Comparison of ENCODE assay signal across 35 cellular contexts in the genomic region with DNA sequence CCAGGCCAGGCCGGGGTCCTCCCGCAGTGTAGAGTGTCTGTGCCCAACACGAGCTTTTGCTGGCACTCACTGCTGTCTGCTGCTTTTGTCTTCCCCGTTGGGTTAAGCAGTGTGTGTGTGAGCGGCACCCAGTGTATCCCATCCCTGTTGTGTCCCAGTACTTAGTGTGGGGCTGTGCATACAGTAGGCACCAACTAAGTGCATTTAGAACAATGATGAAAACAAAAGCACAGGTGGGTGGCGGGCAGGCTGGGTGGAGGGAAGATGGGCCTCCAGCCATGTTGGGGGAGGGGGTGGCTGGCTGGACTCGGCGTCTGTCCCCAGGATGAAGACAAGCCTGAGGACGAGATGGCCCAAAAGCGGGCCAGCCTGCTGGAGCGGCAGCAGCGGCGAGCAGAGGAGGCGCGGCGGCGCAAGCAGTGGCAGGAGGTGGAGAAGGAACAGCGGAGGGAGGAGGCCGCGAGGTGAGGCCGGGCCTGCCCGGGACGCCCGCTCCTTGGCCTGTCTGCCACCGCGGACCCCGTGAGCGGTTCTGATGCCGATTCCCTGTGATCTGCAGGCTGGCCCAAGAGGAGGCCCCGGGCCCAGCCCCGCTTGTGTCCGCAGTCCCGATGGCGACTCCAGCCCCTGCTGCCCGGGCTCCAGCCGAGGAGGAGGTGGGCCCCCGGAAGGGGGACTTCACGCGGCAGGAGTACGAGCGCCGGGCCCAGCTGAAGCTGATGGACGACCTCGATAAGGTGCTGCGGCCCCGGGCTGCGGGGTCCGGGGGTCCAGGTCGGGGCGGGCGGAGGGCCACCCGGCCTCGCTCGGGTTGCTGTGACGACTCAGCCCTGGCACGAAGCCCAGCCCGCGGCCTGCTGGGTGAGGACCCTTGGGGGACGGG. TPM values are rescaled to one million over a fixed set of nuclear protein-coding genes. Genes with fewer than 3 reads are reported as not detected.
"Had no signal": no experiment of that assay in that cellular context is flagged by ENCODE, and none has a peak within 500 bp of the region (broad histone marks: within the 10 kb centered on the region; RNA-seq: fewer than 3 reads in every experiment).

No MANE protein-coding gene starts in this region.

- H3K27ac Mint-ChIP-seq: activated CD8-positive, alpha-beta T cell treated with anti-CD3 and anti-CD28 coated beads for 36 hours; activated naive CD4-positive, alpha-beta T cell treated with anti-CD3 and anti-CD28 coated beads, Interleukin-2, amount 50 U/mL, for 24 hours; activated T-cell treated with anti-CD3 and anti-CD28 coated beads, Interleukin-2, amount 50 U/mL, for 72 hours; activated T-helper 2 cell treated with anti-CD3 and anti-CD28 coated beads, Interferon-gamma antibody, Interleukin-2, Interleukin-4, amounts not matched to agents 10 μg/mL and 5 μg/mL and 100 μg/mL, durations not matched to agents 14 hours and 24 hours and 36 hours had no signal

- H3K27ac ChIP-seq: brain microvascular endothelial cell, Peyer's patch, RWPE1, WERI-Rb-1 had no signal

- DNase-seq: activated CD4-positive, alpha-beta T cell treated with anti-CD3 and anti-CD28 coated beads for 1 hour; activated CD4-positive, alpha-beta T cell treated with anti-CD3 and anti-CD28 coated beads for 48 hours; activated CD4-positive, alpha-beta T cell treated with anti-CD3 and anti-CD28 coated beads, Interleukin-2, amount 50 U/mL, for 4 hours; activated CD4-positive, CD25-positive, alpha-beta regulatory T cell; activated CD8-positive, alpha-beta T cell treated with anti-CD3 and anti-CD28 coated beads for 36 hours; activated gamma-delta T cell; activated naive CD4-positive, alpha-beta T cell treated with Interleukin-2 at 50 U/mL for 16 hours; activated T-cell treated with anti-CD3 and anti-CD28 coated beads, Interleukin-2, amount 50 U/mL, for 1 hour; activated T-cell treated with anti-CD3 and anti-CD28 coated beads, Interleukin-2, amount 50 U/mL, for 72 hours; brain microvascular endothelial cell; central memory CD4-positive, alpha-beta T cell; Kasumi-1; KG1; MG63; NCI-H1048; NCI-H1105 treated with DMSO at 0.1 percent for 48 hours; NCI-H1436; NCI-H1694; NCI-H2029 treated with DMSO at 0.1 percent for 48 hours; NCI-H2107; NCI-H2171; NCI-H510A; NCI-H526; NCI-H748 treated with DMSO at 0.1 percent for 48 hours; NK-92 treated with Interleukin-12 subunit alpha and Interleukin-12 subunit beta, amount 100 ng/mL, for 24 hours; PC-3; Peyer's patch; T1000; WERI-Rb-1 had no signal

- H3K27me3 ChIP-seq: brain microvascular endothelial cell, Peyer's patch had no signal

- ATAC-seq: activated CD8-positive, alpha-beta T cell treated with anti-CD3 and anti-CD28 coated beads for 36 hours; activated T-cell treated with anti-CD3 and anti-CD28 coated beads, Interleukin-2, amount 50 U/mL, for 72 hours; PC-3; Right ventricle myocardium inferior had no signal

- H3K4me3 Mint-ChIP-seq: activated CD8-positive, alpha-beta T cell treated with anti-CD3 and anti-CD28 coated beads for 36 hours; activated naive CD4-positive, alpha-beta T cell treated with anti-CD3 and anti-CD28 coated beads, Interleukin-2, amount 50 U/mL, for 24 hours; activated T-cell treated with anti-CD3 and anti-CD28 coated beads, Interleukin-2, amount 50 U/mL, for 72 hours had no signal

- H3K9me3 ChIP-seq: MG63, Peyer's patch had no signal

- H3K4me3 ChIP-seq: MG63, Peyer's patch had no signal

- H3K9me3 Mint-ChIP-seq: activated CD8-positive, alpha-beta T cell treated with anti-CD3 and anti-CD28 coated beads for 36 hours; activated naive CD4-positive, alpha-beta T cell treated with anti-CD3 and anti-CD28 coated beads, Interleukin-2, amount 50 U/mL, for 24 hours; activated T-cell treated with anti-CD3 and anti-CD28 coated beads, Interleukin-2, amount 50 U/mL, for 72 hours; activated T-helper 2 cell treated with anti-CD3 and anti-CD28 coated beads, Interferon-gamma antibody, Interleukin-2, Interleukin-4, amounts not matched to agents 10 μg/mL and 5 μg/mL and 100 μg/mL, durations not matched to agents 14 hours and 24 hours and 36 hours had no signal

- H3K4me1 Mint-ChIP-seq: activated naive CD4-positive, alpha-beta T cell treated with anti-CD3 and anti-CD28 coated beads, Interleukin-2, amount 50 U/mL, for 24 hours had no signal

- H3K27me3 Mint-ChIP-seq: activated CD8-positive, alpha-beta T cell treated with anti-CD3 and anti-CD28 coated beads for 36 hours; activated naive CD4-positive, alpha-beta T cell treated with anti-CD3 and anti-CD28 coated beads, Interleukin-2, amount 50 U/mL, for 24 hours had no signal

RNA-seq across cellular contexts. Expression of gene PCP2, which starts 18.4 kb away (rescaled TPM):
- total RNA-seq: activated CD8-positive, alpha-beta memory T cell treated with anti-CD3 and anti-CD28 coated beads for 36 hours; aorta; PC-3 had no signal
- polyA plus RNA-seq: aorta had no signal

RNA-seq across cellular contexts. Expression of gene CAMSAP3, which starts 19.4 kb away (rescaled TPM):
- total RNA-seq: aorta had no signal
